In the genomic region with DNA sequence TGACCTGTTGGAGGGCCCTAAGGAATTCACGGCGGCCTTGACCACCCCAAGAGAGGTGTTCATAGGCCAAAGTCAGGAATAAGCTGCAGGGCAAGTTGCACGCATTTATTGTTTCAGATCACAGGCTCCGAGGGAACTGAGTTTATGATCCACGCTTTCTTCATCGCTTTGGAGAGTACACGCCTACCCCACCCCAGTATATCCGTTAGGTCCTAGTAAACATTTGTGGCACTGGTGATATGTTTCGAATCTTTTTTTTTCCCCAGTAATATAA, we compare ENCODE assay signal across 8 cellular contexts. TPM values are rescaled to one million over a fixed set of nuclear protein-coding genes. Genes with fewer than 3 reads are reported as not detected.
DNase-seq lines count a peak whose midpoint lies in the region; ATAC-seq, FAIRE-seq and TF ChIP-seq lines count a peak whose summit lies in the region.

No MANE protein-coding gene starts in this region.

- H3K27ac Mint-ChIP-seq in activated naive CD4-positive, alpha-beta T cell treated with anti-CD3 and anti-CD28 coated beads, Interleukin-2, amount 10 ng/mL, durations not matched to agents 7 days and 5 days = peak overlapping the region; percentile 97

- H3K27me3 ChIP-seq in adipocyte (replicated peaks; ENCODE audit: control insufficient read depth, insufficient read depth, low read length) (no peaks in the 10 kb centered on the region), HepG2 (ENCODE audit: control insufficient read depth in 1 of 2, insufficient read depth in 2 of 2, low read length in 2 of 2) (no peaks in the 10 kb centered on the region), tibial nerve (no peaks in the 10 kb centered on the region)

- TF ChIP-seq RAD21 in HepG2 (CRISPR knock-in tag; IDR thresholded peaks at IDR 0.05) = no peak

- no peak for TF ChIP-seq CTCF in HepG2 (CRISPR knock-in tag; IDR thresholded peaks at IDR 0.05)
- no peak for TF ChIP-seq CTCF in tibial nerve (IDR thresholded peaks at IDR 0.05)

- H3K36me3 ChIP-seq in adipocyte (ENCODE audit: control insufficient read depth, insufficient read depth, low read length, severe bottlenecking) (peaks cover 31% of the 10 kb centered on the region), HepG2 (replicated peaks in 1 of 2; ENCODE audit: control insufficient read depth in 1 of 2, insufficient read depth in 2 of 2, low read length in 2 of 2) (peaks cover 4 to 24% of the 10 kb centered on the region in 2 experiments; a peak in 3 of 5 replicates), tibial nerve (peaks cover 0 to 59% (median 4%) of the 10 kb centered on the region in 3 donors)

- H3K9me3 Mint-ChIP-seq in activated naive CD4-positive, alpha-beta T cell treated with anti-CD3 and anti-CD28 coated beads, Interleukin-2, amount 10 ng/mL, durations not matched to agents 7 days and 5 days = no peaks in the 10 kb centered on the region

- no peak; a peak in 1 of 4 replicates for TF ChIP-seq POLR2A in HepG2 (IDR thresholded peaks at IDR 0.05; ENCODE audit: insufficient read depth in 1 of 2, low read depth in 2 of 2, low read length in 2 of 2)
- TF ChIP-seq POLR2A in tibial nerve (IDR thresholded peaks at IDR 0.05) = no peak

- peak overlapping the region; percentile 95 for H3K4me3 ChIP-seq in adipocyte (ENCODE audit: low read length)
- H3K4me3 ChIP-seq in HepG2 (replicated peaks in 1 of 3; ENCODE audit: insufficient read depth in 1 of 3, low read depth in 2 of 3, low read length in 3 of 3) = peak overlapping the region; percentile 86 to 96 (median 90)
- peak overlapping the region; percentile 87 to 99 (median 90) for H3K4me3 ChIP-seq in tibial nerve

- CTCF ChIA-PET in activated naive CD4-positive, alpha-beta T cell treated with anti-CD3 and anti-CD28 coated beads, Interleukin-2, amount 10 ng/mL, durations not matched to agents 7 days and 5 days (lab: Charles Lee) = no interaction called here
- CTCF ChIA-PET in HepG2 (lab: Yijun Ruan, JAX; ENCODE audit: low intra/inter-chr PET ratio, low total read pairs) = no interaction called here

- H3K27ac ChIP-seq in HepG2 (ENCODE audit: extremely low read length, insufficient read depth, low read length) (peak overlapping the region; percentile 98), tibial nerve (peak overlapping the region; percentile 72 to 98 (median 95))

- no peak for FAIRE-seq in HepG2 (lab: Jason Lieb, UNC)

- no peaks in the 10 kb centered on the region for H3K27me3 Mint-ChIP-seq in activated naive CD4-positive, alpha-beta T cell treated with anti-CD3 and anti-CD28 coated beads, Interleukin-2, amount 10 ng/mL, durations not matched to agents 7 days and 5 days

- intact Hi-C loops in HepG2 (cut with micrococcal nuclease; ENCODE audit: unreplicated experiment) = no loop called here

- no peak for DNase-seq in activated naive CD4-positive, alpha-beta T cell treated with anti-CD3 and anti-CD28 coated beads, Interleukin-2, amount 10 ng/mL, durations not matched to agents 7 days and 5 days
- no peak for DNase-seq in activated naive CD4-positive, alpha-beta T cell (lab: John Stamatoyannopoulos, UW)
- DNase-seq in adipocyte (ENCODE audit: low read depth) (no peak), HepG2 (ENCODE audit: low spot score) (no peak), tibial nerve (ENCODE audit: low spot score in 2 of 2) (no peak), NCI-H2107 (lab: John Stamatoyannopoulos, UW) (no peak)
- no peak for DNase-seq in stimulated activated naive CD4-positive, alpha-beta T cell treated with Interleukin-2 at 50 U/mL for 16 hours (lab: John Stamatoyannopoulos, UW)

- peak overlapping the region; percentile 77 for H3K4me2 ChIP-seq in HepG2 (ENCODE audit: low read depth, low read length)

- POLR2A ChIA-PET in HepG2 (lab: Yijun Ruan, JAX) = interaction anchor here (1.1 to 5.0 kb wide), 18 partner anchors 11 to 831 kb away, joined by 3 to 98 read pairs (median 13); a partner anchor contains a TSS

- H3K9ac ChIP-seq in adipocyte (ENCODE audit: low read length) (peak overlapping the region; percentile 99), HepG2 (ENCODE audit: insufficient read depth, low read depth, low read length) (peak overlapping the region; percentile 100)

- BruUV-seq in HepG2 (replicated peaks; lab: Mats Ljungman, UMichigan) = no TSS peak

- 2% methylated on average over 9 of the region's 9 CpGs for WGBS in HepG2 (ENCODE audit: low lambda C conversion rate)
- 12 to 13% methylated on average over 9 of the region's 9 CpGs for WGBS in tibial nerve, 2 donors

- peak overlapping the region; percentile 97 for H3K4me3 Mint-ChIP-seq in activated naive CD4-positive, alpha-beta T cell treated with anti-CD3 and anti-CD28 coated beads, Interleukin-2, amount 10 ng/mL, durations not matched to agents 7 days and 5 days

- H3K9me3 ChIP-seq in adipocyte (ENCODE audit: control insufficient read depth, low read length) (no peaks in the 10 kb centered on the region), HepG2 (ENCODE audit: low read length) (no peaks in the 10 kb centered on the region), tibial nerve (no peaks in the 10 kb centered on the region)

- H3K4me1 Mint-ChIP-seq in activated naive CD4-positive, alpha-beta T cell treated with anti-CD3 and anti-CD28 coated beads, Interleukin-2, amount 10 ng/mL, durations not matched to agents 7 days and 5 days = peaks cover 48% of the 10 kb centered on the region

- in situ Hi-C loops in HepG2 (cut with HindIII; ENCODE audit: extremely low pct_ligation_motif_present, low pct_unique_long_range_greater_than_20kb) = no loop called here

- TF ChIP-seq EP300 in HepG2 (IDR thresholded peaks at IDR 0.05; ENCODE audit: low read depth in 2 of 2, low read length in 2 of 2) (no peak), HepG2 (CRISPR knock-in tag; IDR thresholded peaks at IDR 0.05; ENCODE audit: borderline replicate concordance) (no peak), tibial nerve (IDR thresholded peaks at IDR 0.05) (no peak)

- H3K4me1 ChIP-seq in adipocyte (ENCODE audit: control insufficient read depth, insufficient read depth, low read length) = peaks cover 30% of the 10 kb centered on the region
- H3K4me1 ChIP-seq in HepG2 (ENCODE audit: insufficient read depth, low read length) = peaks cover 58% of the 10 kb centered on the region
- peaks cover 0 to 44% (median 15%) of the 10 kb centered on the region in 4 donors for H3K4me1 ChIP-seq in tibial nerve

- peaks cover 32% of the 10 kb centered on the region for H3K36me3 Mint-ChIP-seq in activated naive CD4-positive, alpha-beta T cell treated with anti-CD3 and anti-CD28 coated beads, Interleukin-2, amount 10 ng/mL, durations not matched to agents 7 days and 5 days

- ATAC-seq in HepG2 (no peak), HG02763 (IDR thresholded peaks at IDR 0.05; ENCODE audit: unreplicated experiment) (no peak)

- no peak overlapping the region for H2AFZ ChIP-seq in HepG2 (ENCODE audit: low read length)

- peaks cover 8% of the 10 kb centered on the region for H4K20me1 ChIP-seq in HepG2 (ENCODE audit: insufficient read depth, low read length)

- peaks cover 39% of the 10 kb centered on the region for H3K79me2 ChIP-seq in HepG2 (ENCODE audit: insufficient read depth, low read length)

RNA-seq across cellular contexts. Expression of a gene that starts 0.8 kb away (rescaled TPM):
- total RNA-seq in HepG2 (2016; rRNA removed; fragmentation: Illumina TruSeq; extraction: Trizol) (50.8 and 99.5 TPM in 2 replicates), tibial nerve (100 to 1,000 TPM; 107 to 150 (median 121) TPM)
- total RNA-seq in HepG2 (2016; cell fraction: cytosol; rRNA removed; fragmentation: Illumina TruSeq; extraction: Trizol; ENCODE audit: low read depth) = 18.3 and 19.8 TPM in 2 replicates
- 46.6 and 104 TPM in 2 replicates for total RNA-seq in HepG2 (2016; cell fraction: insoluble cytoplasmic fraction; rRNA removed; fragmentation: Illumina TruSeq; extraction: Trizol)
- 21.5 and 23.9 TPM in 2 replicates for total RNA-seq in HepG2 (2016; cell fraction: membrane; rRNA removed; fragmentation: Illumina TruSeq; extraction: Trizol)
- 119 and 139 TPM in 2 replicates for total RNA-seq in HepG2 (2016; cell fraction: nucleus; rRNA removed; fragmentation: Illumina TruSeq; extraction: Trizol)
- 234 and 251 TPM in 2 replicates for polyA plus RNA-seq in HepG2 (2011; rRNA removed)
- polyA plus RNA-seq in HepG2 (2011; cell fraction: cytosol; rRNA removed) = 182 and 204 TPM in 2 replicates
- 334 and 348 TPM in 2 replicates for polyA plus RNA-seq in HepG2 (2011; cell fraction: nucleus; rRNA removed)
- polyA plus RNA-seq in HepG2 (2012) = 166 and 170 TPM in 2 replicates
- polyA plus RNA-seq in HepG2 (2016; cell fraction: cytosol; fragmentation: Illumina TruSeq; extraction: Trizol; ENCODE audit: low read depth) = 8.2 and 9.2 TPM in 2 replicates
- polyA plus RNA-seq in HepG2 (2016; cell fraction: insoluble cytoplasmic fraction; fragmentation: Illumina TruSeq; extraction: Trizol; ENCODE audit: low read depth) = 45.4 and 52.0 TPM in 2 replicates
- polyA plus RNA-seq in HepG2 (2016; cell fraction: membrane; fragmentation: Illumina TruSeq; extraction: Trizol; ENCODE audit: low read depth) = 16.1 and 19.6 TPM in 2 replicates
- polyA plus RNA-seq in HepG2 (2016; cell fraction: nucleus; fragmentation: Illumina TruSeq; extraction: Trizol; ENCODE audit: insufficient read depth, low read depth) = 244 and 254 TPM in 2 replicates
- polyA minus RNA-seq in HepG2 (2011; rRNA and poly(A)+ RNA removed; ENCODE audit: low replicate concordance) = 322 and 641 TPM in 2 replicates
- 125 and 143 TPM in 2 replicates for polyA minus RNA-seq in HepG2 (2011; cell fraction: cytosol; rRNA and poly(A)+ RNA removed)
- 121 and 126 TPM in 2 replicates for polyA minus RNA-seq in HepG2 (2011; cell fraction: nucleus; rRNA and poly(A)+ RNA removed)

RNA-seq across cellular contexts. Expression of a gene that starts 7.5 kb away (rescaled TPM):
- total RNA-seq in HepG2 (2016; rRNA removed; fragmentation: Illumina TruSeq; extraction: Trizol) (11.3 and 13.2 TPM in 2 replicates), tibial nerve (10 to 100 TPM; 14.0 to 22.8 (median 20.3) TPM)
- total RNA-seq in HepG2 (2016; cell fraction: cytosol; rRNA removed; fragmentation: Illumina TruSeq; extraction: Trizol; ENCODE audit: low read depth) = 1.1 TPM in 2 replicates
- 11.6 and 12.7 TPM in 2 replicates for total RNA-seq in HepG2 (2016; cell fraction: insoluble cytoplasmic fraction; rRNA removed; fragmentation: Illumina TruSeq; extraction: Trizol)
- total RNA-seq in HepG2 (2016; cell fraction: membrane; rRNA removed; fragmentation: Illumina TruSeq; extraction: Trizol) = 4.6 and 5.3 TPM in 2 replicates
- 5.4 and 7.6 TPM in 2 replicates for total RNA-seq in HepG2 (2016; cell fraction: nucleus; rRNA removed; fragmentation: Illumina TruSeq; extraction: Trizol)
- polyA plus RNA-seq in HepG2 (2011; rRNA removed) = 5.7 and 7.8 TPM in 2 replicates
- polyA plus RNA-seq in HepG2 (2011; cell fraction: cytosol; rRNA removed) = 5.2 and 5.9 TPM in 2 replicates
- polyA plus RNA-seq in HepG2 (2011; cell fraction: nucleus; rRNA removed) = 6.3 and 6.9 TPM in 2 replicates
- polyA plus RNA-seq in HepG2 (2012) = 5.8 and 6.4 TPM in 2 replicates
- 0.68 and 0.79 TPM in 2 replicates for polyA plus RNA-seq in HepG2 (2016; cell fraction: cytosol; fragmentation: Illumina TruSeq; extraction: Trizol; ENCODE audit: low read depth)
- polyA plus RNA-seq in HepG2 (2016; cell fraction: insoluble cytoplasmic fraction; fragmentation: Illumina TruSeq; extraction: Trizol; ENCODE audit: low read depth) = 7.9 and 10.2 TPM in 2 replicates
- 1.6 and 2.0 TPM in 2 replicates for polyA plus RNA-seq in HepG2 (2016; cell fraction: membrane; fragmentation: Illumina TruSeq; extraction: Trizol; ENCODE audit: low read depth)
- 5.0 and 5.2 TPM in 2 replicates for polyA plus RNA-seq in HepG2 (2016; cell fraction: nucleus; fragmentation: Illumina TruSeq; extraction: Trizol; ENCODE audit: insufficient read depth, low read depth)
- polyA minus RNA-seq in HepG2 (2011; rRNA and poly(A)+ RNA removed; ENCODE audit: low replicate concordance) = 27.9 and 57.6 TPM in 2 replicates
- polyA minus RNA-seq in HepG2 (2011; cell fraction: cytosol; rRNA and poly(A)+ RNA removed) = 3.9 and 5.6 TPM in 2 replicates
- polyA minus RNA-seq in HepG2 (2011; cell fraction: nucleus; rRNA and poly(A)+ RNA removed) = 7.6 and 8.6 TPM in 2 replicates

RNA-seq across cellular contexts. Expression of a gene that starts 19.4 kb away (rescaled TPM):
- total RNA-seq in HepG2 (2016; rRNA removed; fragmentation: Illumina TruSeq; extraction: Trizol) (91.8 and 109 TPM in 2 replicates), tibial nerve (10 to 100 TPM; 32.7 to 48.0 (median 40.8) TPM)
- total RNA-seq in HepG2 (2016; cell fraction: cytosol; rRNA removed; fragmentation: Illumina TruSeq; extraction: Trizol; ENCODE audit: low read depth) = 79.2 and 81.2 TPM in 2 replicates
- 91.1 and 109 TPM in 2 replicates for total RNA-seq in HepG2 (2016; cell fraction: insoluble cytoplasmic fraction; rRNA removed; fragmentation: Illumina TruSeq; extraction: Trizol)
- total RNA-seq in HepG2 (2016; cell fraction: membrane; rRNA removed; fragmentation: Illumina TruSeq; extraction: Trizol) = 66.8 and 76.4 TPM in 2 replicates
- 45.9 TPM in 2 replicates for total RNA-seq in HepG2 (2016; cell fraction: nucleus; rRNA removed; fragmentation: Illumina TruSeq; extraction: Trizol)
- 30.4 and 40.9 TPM in 2 replicates for polyA plus RNA-seq in HepG2 (2011; rRNA removed)
- 41.3 and 44.4 TPM in 2 replicates for polyA plus RNA-seq in HepG2 (2011; cell fraction: cytosol; rRNA removed)
- 23.7 and 24.0 TPM in 2 replicates for polyA plus RNA-seq in HepG2 (2011; cell fraction: nucleus; rRNA removed)
- 45.7 and 50.5 TPM in 2 replicates for polyA plus RNA-seq in HepG2 (2012)
- 117 TPM in 2 replicates for polyA plus RNA-seq in HepG2 (2016; cell fraction: cytosol; fragmentation: Illumina TruSeq; extraction: Trizol; ENCODE audit: low read depth)
- 161 and 169 TPM in 2 replicates for polyA plus RNA-seq in HepG2 (2016; cell fraction: insoluble cytoplasmic fraction; fragmentation: Illumina TruSeq; extraction: Trizol; ENCODE audit: low read depth)
- polyA plus RNA-seq in HepG2 (2016; cell fraction: membrane; fragmentation: Illumina TruSeq; extraction: Trizol; ENCODE audit: low read depth) = 83.4 and 92.9 TPM in 2 replicates
- 117 and 119 TPM in 2 replicates for polyA plus RNA-seq in HepG2 (2016; cell fraction: nucleus; fragmentation: Illumina TruSeq; extraction: Trizol; ENCODE audit: insufficient read depth, low read depth)
- polyA minus RNA-seq in HepG2 (2011; rRNA and poly(A)+ RNA removed; ENCODE audit: low replicate concordance) = 3.7 and 10.5 TPM in 2 replicates
- 3.7 and 7.3 TPM in 2 replicates for polyA minus RNA-seq in HepG2 (2011; cell fraction: cytosol; rRNA and poly(A)+ RNA removed)
- polyA minus RNA-seq in HepG2 (2011; cell fraction: nucleus; rRNA and poly(A)+ RNA removed) = 2.6 and 10.4 TPM in 2 replicates

RNA-seq across cellular contexts. Expression of a gene that starts 19.5 kb away (rescaled TPM):
- total RNA-seq in HepG2 (2016; rRNA removed; fragmentation: Illumina TruSeq; extraction: Trizol) (9.9 and 31.8 TPM in 2 replicates), tibial nerve (10 to 100 TPM in 1 of 4 donors, 1 to 10 TPM in 3; 2.6 to 17.0 (median 5.7) TPM)
- total RNA-seq in HepG2 (2016; cell fraction: cytosol; rRNA removed; fragmentation: Illumina TruSeq; extraction: Trizol; ENCODE audit: low read depth) = 286 and 306 TPM in 2 replicates
- total RNA-seq in HepG2 (2016; cell fraction: insoluble cytoplasmic fraction; rRNA removed; fragmentation: Illumina TruSeq; extraction: Trizol) = 11.3 and 30.0 TPM in 2 replicates
- total RNA-seq in HepG2 (2016; cell fraction: membrane; rRNA removed; fragmentation: Illumina TruSeq; extraction: Trizol) = 58.2 and 65.0 TPM in 2 replicates
- total RNA-seq in HepG2 (2016; cell fraction: nucleus; rRNA removed; fragmentation: Illumina TruSeq; extraction: Trizol) = 63.6 and 74.4 TPM in 2 replicates
- 7.6 and 9.8 TPM in 2 replicates for polyA plus RNA-seq in HepG2 (2011; rRNA removed)
- polyA plus RNA-seq in HepG2 (2011; cell fraction: cytosol; rRNA removed) = 8.3 and 12.4 TPM in 2 replicates
- polyA plus RNA-seq in HepG2 (2011; cell fraction: nucleus; rRNA removed) = 22.1 and 23.0 TPM in 2 replicates
- 7.5 and 10.7 TPM in 2 replicates for polyA plus RNA-seq in HepG2 (2012)
- 15.4 and 18.0 TPM in 2 replicates for polyA plus RNA-seq in HepG2 (2016; cell fraction: cytosol; fragmentation: Illumina TruSeq; extraction: Trizol; ENCODE audit: low read depth)
- 4.0 and 4.7 TPM in 2 replicates for polyA plus RNA-seq in HepG2 (2016; cell fraction: insoluble cytoplasmic fraction; fragmentation: Illumina TruSeq; extraction: Trizol; ENCODE audit: low read depth)
- 8.7 and 12.0 TPM in 2 replicates for polyA plus RNA-seq in HepG2 (2016; cell fraction: membrane; fragmentation: Illumina TruSeq; extraction: Trizol; ENCODE audit: low read depth)
- 23.0 and 27.3 TPM in 2 replicates for polyA plus RNA-seq in HepG2 (2016; cell fraction: nucleus; fragmentation: Illumina TruSeq; extraction: Trizol; ENCODE audit: insufficient read depth, low read depth)
- 38.2 and 71.6 TPM in 2 replicates for polyA minus RNA-seq in HepG2 (2011; rRNA and poly(A)+ RNA removed; ENCODE audit: low replicate concordance)
- 65.8 and 78.1 TPM in 2 replicates for polyA minus RNA-seq in HepG2 (2011; cell fraction: cytosol; rRNA and poly(A)+ RNA removed)
- 52.0 and 83.9 TPM in 2 replicates for polyA minus RNA-seq in HepG2 (2011; cell fraction: nucleus; rRNA and poly(A)+ RNA removed)

RNA-seq across cellular contexts. Expression of a gene that starts 23.8 kb away (rescaled TPM):
- total RNA-seq in HepG2 (2016; rRNA removed; fragmentation: Illumina TruSeq; extraction: Trizol) (8.4 and 21.3 TPM in 2 replicates), tibial nerve (10 to 100 TPM; 35.4 to 60.3 (median 50.7) TPM)
- 7.6 and 8.5 TPM in 2 replicates for total RNA-seq in HepG2 (2016; cell fraction: cytosol; rRNA removed; fragmentation: Illumina TruSeq; extraction: Trizol; ENCODE audit: low read depth)
- 7.2 and 20.6 TPM in 2 replicates for total RNA-seq in HepG2 (2016; cell fraction: insoluble cytoplasmic fraction; rRNA removed; fragmentation: Illumina TruSeq; extraction: Trizol)
- 12.5 and 15.3 TPM in 2 replicates for total RNA-seq in HepG2 (2016; cell fraction: membrane; rRNA removed; fragmentation: Illumina TruSeq; extraction: Trizol)
- 17.4 and 18.9 TPM in 2 replicates for total RNA-seq in HepG2 (2016; cell fraction: nucleus; rRNA removed; fragmentation: Illumina TruSeq; extraction: Trizol)
- 26.1 and 40.4 TPM in 2 replicates for polyA plus RNA-seq in HepG2 (2011; rRNA removed)
- polyA plus RNA-seq in HepG2 (2011; cell fraction: cytosol; rRNA removed) = 30.3 and 46.6 TPM in 2 replicates
- polyA plus RNA-seq in HepG2 (2011; cell fraction: nucleus; rRNA removed) = 51.0 and 53.9 TPM in 2 replicates
- 10.7 and 25.1 TPM in 2 replicates for polyA plus RNA-seq in HepG2 (2012)
- 9.0 and 11.1 TPM in 2 replicates for polyA plus RNA-seq in HepG2 (2016; cell fraction: cytosol; fragmentation: Illumina TruSeq; extraction: Trizol; ENCODE audit: low read depth)
- 9.2 and 10.9 TPM in 2 replicates for polyA plus RNA-seq in HepG2 (2016; cell fraction: insoluble cytoplasmic fraction; fragmentation: Illumina TruSeq; extraction: Trizol; ENCODE audit: low read depth)
- polyA plus RNA-seq in HepG2 (2016; cell fraction: membrane; fragmentation: Illumina TruSeq; extraction: Trizol; ENCODE audit: low read depth) = 12.7 and 14.3 TPM in 2 replicates
- polyA plus RNA-seq in HepG2 (2016; cell fraction: nucleus; fragmentation: Illumina TruSeq; extraction: Trizol; ENCODE audit: insufficient read depth, low read depth) = 47.6 and 51.7 TPM in 2 replicates
- polyA minus RNA-seq in HepG2 (2011; rRNA and poly(A)+ RNA removed; ENCODE audit: low replicate concordance) = 21.5 and 23.9 TPM in 2 replicates
- 14.7 and 15.0 TPM in 2 replicates for polyA minus RNA-seq in HepG2 (2011; cell fraction: cytosol; rRNA and poly(A)+ RNA removed)
- polyA minus RNA-seq in HepG2 (2011; cell fraction: nucleus; rRNA and poly(A)+ RNA removed) = 4.8 and 5.2 TPM in 2 replicates
